In the genomic region with DNA sequence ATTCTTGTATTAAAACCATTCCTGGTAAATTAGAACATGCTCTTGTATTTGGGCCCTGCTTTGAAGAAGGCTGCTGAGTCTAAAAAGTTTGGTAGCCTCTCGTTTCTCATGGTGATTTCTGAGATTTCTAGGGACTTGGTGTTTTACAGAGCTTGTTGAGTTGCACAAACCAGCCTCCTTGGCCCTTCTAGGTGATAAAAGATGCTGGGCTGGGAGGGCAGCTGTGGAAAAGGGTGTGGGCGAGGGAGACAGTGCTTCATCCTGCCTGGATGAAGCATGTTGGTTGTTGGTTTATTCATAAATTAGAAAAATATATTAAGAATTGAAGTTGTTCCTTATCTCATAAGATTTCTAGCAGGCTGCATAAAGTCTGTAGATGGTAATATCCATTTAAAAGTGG, we compare ENCODE assay signal across 8 cellular contexts.
DNase-seq lines count a peak whose midpoint lies in the region; ATAC-seq and TF ChIP-seq lines count a peak whose summit lies in the region.

No MANE protein-coding gene starts in this region.

- H3K27me3 Mint-ChIP-seq in HFFc6 (ENCODE audit: insufficient read depth) (peaks cover 1% of the 10 kb centered on the region; the same call in 1 of the 2 replicates), WTC11 (ENCODE audit: low read depth) (no peaks in the 10 kb centered on the region)
- no peaks in the 10 kb centered on the region for H3K27me3 Mint-ChIP-seq in stimulated activated naive CD8-positive, alpha-beta T cell treated with anti-CD3 and anti-CD28 coated beads, Interleukin-15, amount 100 ng/mL, for 72 hours

- H3K36me3 Mint-ChIP-seq in HFFc6 (ENCODE audit: low read depth) (no peaks in the 10 kb centered on the region; the same call in none of the 2 replicates), WTC11 (no peaks in the 10 kb centered on the region)

- CTCF ChIA-PET in WTC11 (lab: Charles Lee) = interaction anchor here (1.6 kb wide), 1 partner anchor 19 kb away, joined by 4 read pairs; no protein-coding TSS in a partner anchor

- H3K4me3 Mint-ChIP-seq in HFFc6 (peak overlapping the region; percentile 83), WTC11 (peak overlapping the region; percentile 65)
- no peak overlapping the region for H3K4me3 Mint-ChIP-seq in stimulated activated naive CD8-positive, alpha-beta T cell treated with anti-CD3 and anti-CD28 coated beads, Interleukin-15, amount 100 ng/mL, for 72 hours

- H3K4me1 ChIP-seq in right atrium auricular region (peaks cover 0 to 57% of the 10 kb centered on the region in 2 donors), sigmoid colon (peaks cover 0 to 65% (median 56%) of the 10 kb centered on the region in 4 donors)

- H3K27me3 ChIP-seq in right atrium auricular region (no peaks in the 10 kb centered on the region), sigmoid colon (no peaks in the 10 kb centered on the region)

- no peak for DNase-seq in HFFc6
- DNase-seq in WTC11 (ENCODE audit: low spot score) = no peak
- no peak for DNase-seq in right atrium auricular region (ENCODE audit: low spot score)
- no peak for DNase-seq in sigmoid colon
- no peak for DNase-seq in activated effector memory CD4-positive, alpha-beta T cell treated with anti-CD3 and anti-CD28 coated beads, Interleukin-2, amount 50 U/mL, for 16 hours
- DNase-seq in stimulated activated CD4-positive, alpha-beta T cell treated with anti-CD3 and anti-CD28 coated beads, Interleukin-1b, Interleukin-23, amount 100 ng/mL, for 48 hours = no peak
- DNase-seq in stimulated activated naive CD8-positive, alpha-beta T cell treated with anti-CD3 and anti-CD28 coated beads, Interleukin-15, amount 100 ng/mL, for 72 hours = no peak
- DNase-seq in activated T-cell treated with anti-CD3 and anti-CD28 coated beads for 4 hours = no peak

- intact Hi-C loops in sigmoid colon (cut with DNase I) = loop anchor here (5.0 kb wide), 1 partner anchor 42 kb away; no protein-coding TSS in a partner anchor

- no peak for ATAC-seq in WTC11
- no peak for ATAC-seq in stimulated activated naive CD8-positive, alpha-beta T cell treated with anti-CD3 and anti-CD28 coated beads, Interleukin-15, amount 100 ng/mL, for 72 hours

- H3K27ac Mint-ChIP-seq in HFFc6 (peak overlapping the region; percentile 57), WTC11 (peak overlapping the region; percentile 90)
- H3K27ac Mint-ChIP-seq in stimulated activated naive CD8-positive, alpha-beta T cell treated with anti-CD3 and anti-CD28 coated beads, Interleukin-15, amount 100 ng/mL, for 72 hours = peak overlapping the region in 1 of 2 donors; percentile 72

- H3K36me3 ChIP-seq in right atrium auricular region (no peaks in the 10 kb centered on the region), sigmoid colon (no peaks in the 10 kb centered on the region)

- H3K9me3 Mint-ChIP-seq in HFFc6 (no peaks in the 10 kb centered on the region), WTC11 (no peaks in the 10 kb centered on the region)
- H3K9me3 Mint-ChIP-seq in stimulated activated naive CD8-positive, alpha-beta T cell treated with anti-CD3 and anti-CD28 coated beads, Interleukin-15, amount 100 ng/mL, for 72 hours = no peaks in the 10 kb centered on the region

- H3K4me1 Mint-ChIP-seq in HFFc6 (ENCODE audit: low read depth) = peaks cover 75% of the 10 kb centered on the region
- H3K4me1 Mint-ChIP-seq in WTC11 = peaks cover 88% of the 10 kb centered on the region
- peaks cover 62% of the 10 kb centered on the region for H3K4me1 Mint-ChIP-seq in stimulated activated naive CD8-positive, alpha-beta T cell treated with anti-CD3 and anti-CD28 coated beads, Interleukin-15, amount 100 ng/mL, for 72 hours

- WGBS in sigmoid colon, 2 donors = 17 to 56% methylated on average over 2 of the region's 2 CpGs

- H3K4me3 ChIP-seq in right atrium auricular region (no peak overlapping the region), sigmoid colon (no peak overlapping the region)

- TF ChIP-seq CTCF in HFFc6 (IDR thresholded peaks at IDR 0.05) (no peak), WTC11 (IDR thresholded peaks at IDR 0.05) (no peak), right atrium auricular region (IDR thresholded peaks at IDR 0.05) (no peak), sigmoid colon (IDR thresholded peaks at IDR 0.05) (no peak)

- peak overlapping the region; percentile 71 to 72 for H3K27ac ChIP-seq in right atrium auricular region
- peak overlapping the region; percentile 59 to 77 (median 66) for H3K27ac ChIP-seq in sigmoid colon

- POLR2A ChIA-PET in WTC11 (lab: Charles Lee) = no interaction called here

- no peak for TF ChIP-seq POLR2A in sigmoid colon (IDR thresholded peaks at IDR 0.05)

- TF ChIP-seq EP300 in sigmoid colon (IDR thresholded peaks at IDR 0.05) = no peak

- no peaks in the 10 kb centered on the region for H3K9me3 ChIP-seq in right atrium auricular region
- no peaks in the 10 kb centered on the region for H3K9me3 ChIP-seq in sigmoid colon

TF ChIP-seq in WTC11, 78 proteins besides CTCF, POLR2A, EP300 and RAD21:
- TF ChIP-seq PRDM15 (CRISPR knock-in tag; IDR thresholded peaks at IDR 0.05) = no peak
- no peak for TF ChIP-seq NFYB (CRISPR knock-in tag; conservative IDR thresholded peaks at IDR 0.05; ENCODE audit: low read depth)
- TF ChIP-seq, protein P1, sequence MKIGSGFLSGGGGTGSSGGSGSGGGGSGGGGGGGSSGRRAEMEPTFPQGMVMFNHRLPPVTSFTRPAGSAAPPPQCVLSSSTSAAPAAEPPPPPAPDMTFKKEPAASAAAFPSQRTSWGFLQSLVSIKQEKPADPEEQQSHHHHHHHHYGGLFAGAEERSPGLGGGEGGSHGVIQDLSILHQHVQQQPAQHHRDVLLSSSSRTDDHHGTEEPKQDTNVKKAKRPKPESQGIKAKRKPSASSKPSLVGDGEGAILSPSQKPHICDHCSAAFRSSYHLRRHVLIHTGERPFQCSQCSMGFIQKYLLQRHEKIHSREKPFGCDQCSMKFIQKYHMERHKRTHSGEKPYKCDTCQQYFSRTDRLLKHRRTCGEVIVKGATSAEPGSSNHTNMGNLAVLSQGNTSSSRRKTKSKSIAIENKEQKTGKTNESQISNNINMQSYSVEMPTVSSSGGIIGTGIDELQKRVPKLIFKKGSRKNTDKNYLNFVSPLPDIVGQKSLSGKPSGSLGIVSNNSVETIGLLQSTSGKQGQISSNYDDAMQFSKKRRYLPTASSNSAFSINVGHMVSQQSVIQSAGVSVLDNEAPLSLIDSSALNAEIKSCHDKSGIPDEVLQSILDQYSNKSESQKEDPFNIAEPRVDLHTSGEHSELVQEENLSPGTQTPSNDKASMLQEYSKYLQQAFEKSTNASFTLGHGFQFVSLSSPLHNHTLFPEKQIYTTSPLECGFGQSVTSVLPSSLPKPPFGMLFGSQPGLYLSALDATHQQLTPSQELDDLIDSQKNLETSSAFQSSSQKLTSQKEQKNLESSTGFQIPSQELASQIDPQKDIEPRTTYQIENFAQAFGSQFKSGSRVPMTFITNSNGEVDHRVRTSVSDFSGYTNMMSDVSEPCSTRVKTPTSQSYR (CRISPR knock-in tag; IDR thresholded peaks at IDR 0.05) = no peak
- TF ChIP-seq, protein P2, sequence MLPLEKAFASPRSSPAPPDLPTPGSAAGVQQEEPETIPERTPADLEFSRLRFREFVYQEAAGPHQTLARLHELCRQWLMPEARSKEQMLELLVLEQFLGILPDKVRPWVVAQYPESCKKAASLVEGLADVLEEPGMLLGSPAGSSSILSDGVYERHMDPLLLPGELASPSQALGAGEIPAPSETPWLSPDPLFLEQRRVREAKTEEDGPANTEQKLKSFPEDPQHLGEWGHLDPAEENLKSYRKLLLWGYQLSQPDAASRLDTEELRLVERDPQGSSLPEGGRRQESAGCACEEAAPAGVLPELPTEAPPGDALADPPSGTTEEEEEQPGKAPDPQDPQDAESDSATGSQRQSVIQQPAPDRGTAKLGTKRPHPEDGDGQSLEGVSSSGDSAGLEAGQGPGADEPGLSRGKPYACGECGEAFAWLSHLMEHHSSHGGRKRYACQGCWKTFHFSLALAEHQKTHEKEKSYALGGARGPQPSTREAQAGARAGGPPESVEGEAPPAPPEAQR (CRISPR knock-in tag; IDR thresholded peaks at IDR 0.05) = no peak
- TF ChIP-seq NFATC4 (CRISPR knock-in tag; IDR thresholded peaks at IDR 0.05) = no peak
- no peak for TF ChIP-seq ATF1 (CRISPR knock-in tag; IDR thresholded peaks at IDR 0.05)
- TF ChIP-seq PRRX2 (CRISPR knock-in tag; IDR thresholded peaks at IDR 0.05) = no peak
TF ChIP-seq in WTC11: peak in this region for 0.

Comparison
In these comparisons a context has a peak if more than half of its experiments do, and no peak if none do; other contexts are left out.
1. H3K4me3 Mint-ChIP-seq: peak in HFFc6 (single experiment) and WTC11 (single experiment); none in stimulated activated naive CD8-positive, alpha-beta T cell treated with anti-CD3 and anti-CD28 coated beads, Interleukin-15, amount 100 ng/mL, for 72 hours (0 of 2).